Comparison of ENCODE assay signal across 8 cellular contexts in the genomic region with DNA sequence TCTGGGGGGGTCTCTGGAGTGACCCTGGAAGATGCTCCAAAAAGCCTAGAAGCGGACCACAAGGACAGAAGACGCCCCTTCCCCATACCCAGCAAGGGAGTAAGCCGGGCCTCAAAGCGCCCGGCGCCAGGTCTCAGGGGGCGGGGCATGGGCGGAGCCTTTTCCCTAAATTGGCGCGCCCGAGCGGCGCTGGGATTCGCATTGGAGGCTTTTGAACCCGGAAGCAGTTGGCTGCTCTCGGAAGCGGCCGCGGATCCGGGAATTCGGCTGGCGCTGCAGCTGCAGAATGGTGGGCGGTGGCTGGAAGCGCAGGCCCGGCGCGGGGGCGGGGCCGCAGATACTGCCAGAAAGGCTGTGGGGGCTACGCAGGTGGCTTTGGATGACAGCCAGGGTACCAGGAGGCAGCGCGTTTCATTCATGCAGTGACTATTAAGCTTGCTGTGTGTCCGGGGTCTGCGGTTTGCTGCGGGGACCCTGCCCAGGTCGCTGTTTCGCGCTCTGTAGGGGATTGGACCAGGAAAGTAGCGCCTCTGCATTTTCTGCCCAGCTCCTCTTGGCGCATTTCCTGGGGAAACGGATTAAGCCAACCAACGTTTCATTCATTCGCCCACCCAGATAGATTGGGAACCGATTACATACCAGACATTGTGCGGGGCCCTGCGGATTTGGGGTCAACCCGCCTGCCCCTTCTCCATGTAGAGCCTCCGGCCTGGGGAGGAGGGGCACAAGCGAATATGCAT.
DNase-seq lines count a peak whose midpoint lies in the region; ATAC-seq and TF ChIP-seq lines count a peak whose summit lies in the region.

No MANE protein-coding gene starts in this region.

- H3K36me3 Mint-ChIP-seq in HFFc6 (ENCODE audit: low read depth), result peaks cover 5% of the 10 kb centered on the region; the same call in 1 of the 2 replicates
- peaks cover 6% of the 10 kb centered on the region for H3K36me3 Mint-ChIP-seq in natural killer cell treated with Interleukin-12 subunit alpha and Interleukin-12 subunit beta and Interleukin-15 and Interleukin-18, amount 100 ng/mL, for 72 hours
- no peaks in the 10 kb centered on the region for H3K36me3 Mint-ChIP-seq in stimulated activated naive CD8-positive, alpha-beta T cell treated with anti-CD3 and anti-CD28 coated beads, Interleukin-15, Interleukin-2, amounts not matched to agents 100 ng/mL and 50 ng/mL, for 24 hours (ENCODE audit: low read depth)

- H3K4me1 ChIP-seq in ACC112 (ENCODE audit: control insufficient read depth, insufficient read depth, low read length, unreplicated experiment), result no peaks in the 10 kb centered on the region
- H3K4me1 ChIP-seq in foreskin keratinocyte, result no peaks in the 10 kb centered on the region

- peak overlapping the region; percentile 86 for H3K4me3 ChIP-seq in ACC112 (ENCODE audit: low read depth, low read length)

- no peaks in the 10 kb centered on the region; the same call in 1 of the 2 replicates for H3K9me3 Mint-ChIP-seq in HFFc6
- peaks cover 6% of the 10 kb centered on the region for H3K9me3 Mint-ChIP-seq in natural killer cell treated with Interleukin-12 subunit alpha and Interleukin-12 subunit beta and Interleukin-15 and Interleukin-18, amount 100 ng/mL, for 72 hours
- peaks cover 5% of the 10 kb centered on the region for H3K9me3 Mint-ChIP-seq in stimulated activated naive CD8-positive, alpha-beta T cell treated with anti-CD3 and anti-CD28 coated beads, Interleukin-15, Interleukin-2, amounts not matched to agents 100 ng/mL and 50 ng/mL, for 24 hours

- H3K4me3 Mint-ChIP-seq in HFFc6, result peak overlapping the region; percentile 81
- peak overlapping the region; percentile 77 for H3K4me3 Mint-ChIP-seq in natural killer cell treated with Interleukin-12 subunit alpha and Interleukin-12 subunit beta and Interleukin-15 and Interleukin-18, amount 100 ng/mL, for 72 hours
- H3K4me3 Mint-ChIP-seq in stimulated activated naive CD8-positive, alpha-beta T cell treated with anti-CD3 and anti-CD28 coated beads, Interleukin-15, Interleukin-2, amounts not matched to agents 100 ng/mL and 50 ng/mL, for 24 hours, result peak overlapping the region; percentile 79

- peak; percentile 3 for DNase-seq in HFFc6
- peak; percentile 10 for DNase-seq in OCI-M2 (lab: John Stamatoyannopoulos, UW; ENCODE audit: unreplicated experiment)
- peak; percentile 83 for DNase-seq in activated effector memory CD4-positive, alpha-beta T cell treated with anti-CD3 and anti-CD28 coated beads, Interleukin-2, amount 50 U/mL, for 16 hours
- peak; percentile 11 to 49 for DNase-seq in foreskin keratinocyte
- no peak for DNase-seq in natural killer cell treated with Interleukin-12 subunit alpha and Interleukin-12 subunit beta and Interleukin-15 and Interleukin-18, amount 100 ng/mL, for 72 hours (ENCODE audit: low spot score)
- no peak for DNase-seq in NCI-H345 treated with DMSO at 0.1 percent for 48 hours (lab: John Stamatoyannopoulos, UW; ENCODE audit: unreplicated experiment)

- TF ChIP-seq CTCF in HFFc6 (IDR thresholded peaks at IDR 0.05) (no peak), foreskin keratinocyte (conservative IDR thresholded peaks at IDR 0.05) (no peak)

- H3K27ac Mint-ChIP-seq in HFFc6, result no peak overlapping the region
- peak overlapping the region; percentile 22 to 34 for H3K27ac Mint-ChIP-seq in natural killer cell treated with Interleukin-12 subunit alpha and Interleukin-12 subunit beta and Interleukin-15 and Interleukin-18, amount 100 ng/mL, for 72 hours
- H3K27ac Mint-ChIP-seq in stimulated activated naive CD8-positive, alpha-beta T cell treated with anti-CD3 and anti-CD28 coated beads, Interleukin-15, Interleukin-2, amounts not matched to agents 100 ng/mL and 50 ng/mL, for 24 hours, result no peak overlapping the region

- peaks cover 12% of the 10 kb centered on the region; the same call in 1 of the 2 replicates for H3K4me1 Mint-ChIP-seq in HFFc6 (ENCODE audit: low read depth)
- H3K4me1 Mint-ChIP-seq in natural killer cell treated with Interleukin-12 subunit alpha and Interleukin-12 subunit beta and Interleukin-15 and Interleukin-18, amount 100 ng/mL, for 72 hours (ENCODE audit: low read depth in 2 of 2), result peaks cover 17 to 23% of the 10 kb centered on the region in 2 donors
- H3K4me1 Mint-ChIP-seq in stimulated activated naive CD8-positive, alpha-beta T cell treated with anti-CD3 and anti-CD28 coated beads, Interleukin-15, Interleukin-2, amounts not matched to agents 100 ng/mL and 50 ng/mL, for 24 hours (ENCODE audit: low read depth), result peaks cover 26% of the 10 kb centered on the region

- H3K79me2 ChIP-seq in ACC112 (ENCODE audit: control insufficient read depth, insufficient read depth, low read length, unreplicated experiment), result no peaks in the 10 kb centered on the region

- ATAC-seq in foreskin keratinocyte, result peak; percentile 98
- ATAC-seq in natural killer cell treated with Interleukin-12 subunit alpha and Interleukin-12 subunit beta and Interleukin-15 and Interleukin-18, amount 100 ng/mL, for 72 hours, result peak; percentile 41 to 66

- no peak overlapping the region for H3K27ac ChIP-seq in ACC112 (ENCODE audit: low read depth, low read length)
- H3K27ac ChIP-seq in foreskin keratinocyte, result no peak overlapping the region

- H3K27me3 Mint-ChIP-seq in HFFc6 (ENCODE audit: insufficient read depth), result no peaks in the 10 kb centered on the region
- peaks cover 16 to 33% of the 10 kb centered on the region in 2 donors for H3K27me3 Mint-ChIP-seq in natural killer cell treated with Interleukin-12 subunit alpha and Interleukin-12 subunit beta and Interleukin-15 and Interleukin-18, amount 100 ng/mL, for 72 hours
- H3K27me3 Mint-ChIP-seq in stimulated activated naive CD8-positive, alpha-beta T cell treated with anti-CD3 and anti-CD28 coated beads, Interleukin-15, Interleukin-2, amounts not matched to agents 100 ng/mL and 50 ng/mL, for 24 hours, result peaks cover 15% of the 10 kb centered on the region

- H3K27me3 ChIP-seq in ACC112 (ENCODE audit: insufficient read depth, low read length) (no peaks in the 10 kb centered on the region), foreskin keratinocyte (no peaks in the 10 kb centered on the region)

- H2AFZ ChIP-seq in ACC112 (ENCODE audit: low read length, unreplicated experiment), result peak overlapping the region; percentile 76

- H3K36me3 ChIP-seq in ACC112 (ENCODE audit: insufficient read depth, low read length), result no peaks in the 10 kb centered on the region

Comparison
In these comparisons a context has a peak if more than half of its experiments do, and no peak if none do; other contexts are left out.
1. DNase-seq: peak in HFFc6 (single experiment), OCI-M2 (single experiment), activated effector memory CD4-positive, alpha-beta T cell treated with anti-CD3 and anti-CD28 coated beads, Interleukin-2, amount 50 U/mL, for 16 hours (single experiment) and foreskin keratinocyte (2 of 2); none in natural killer cell treated with Interleukin-12 subunit alpha and Interleukin-12 subunit beta and Interleukin-15 and Interleukin-18, amount 100 ng/mL, for 72 hours (single experiment) and NCI-H345 treated with DMSO at 0.1 percent for 48 hours (single experiment).
2. H3K27ac Mint-ChIP-seq: peak in natural killer cell treated with Interleukin-12 subunit alpha and Interleukin-12 subunit beta and Interleukin-15 and Interleukin-18, amount 100 ng/mL, for 72 hours (2 of 2); none in HFFc6 (single experiment) and stimulated activated naive CD8-positive, alpha-beta T cell treated with anti-CD3 and anti-CD28 coated beads, Interleukin-15, Interleukin-2, amounts not matched to agents 100 ng/mL and 50 ng/mL, for 24 hours (single experiment).
3. Peak in every context shown above with its lines, with median percentiles within 50 percentile points of each other: H3K4me3 Mint-ChIP-seq.